13 cellular contexts compared by ENCODE assay signal in the genomic region with DNA sequence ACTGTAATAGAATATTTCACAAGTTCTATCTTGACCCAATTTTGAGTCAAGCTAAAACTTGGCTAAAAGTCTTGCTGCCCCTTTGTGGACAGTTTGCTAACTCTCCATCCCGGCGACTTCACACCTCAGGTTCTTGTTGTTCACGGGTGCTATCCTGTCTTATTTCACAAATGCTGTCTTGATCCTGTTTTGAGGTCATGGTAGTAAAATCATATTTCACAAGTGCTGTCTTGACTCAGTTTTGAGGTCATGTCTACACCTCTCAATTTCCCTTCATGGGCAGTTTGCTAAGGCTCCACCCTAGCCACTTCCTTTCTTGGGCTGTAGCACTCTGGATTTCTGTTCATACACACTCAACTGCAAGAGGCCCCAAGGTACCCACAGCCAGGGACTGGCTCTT. TPM values are rescaled to one million over a fixed set of nuclear protein-coding genes. Genes with fewer than 3 reads are reported as not detected.
DNase-seq lines count a peak whose midpoint lies in the region; ATAC-seq and TF ChIP-seq lines count a peak whose summit lies in the region.
"Had no signal": no experiment of that assay in that cellular context is flagged by ENCODE, and none has a peak within 500 bp of the region (broad histone marks: within the 10 kb centered on the region; RNA-seq: fewer than 3 reads in every experiment).

No MANE protein-coding gene starts in this region.

- DNase-seq in CD8-positive, alpha-beta T cell: peak in 6 of 7 experiments; percentile 15 to 54 (median 26)
- DNase-seq in HCT116 (ENCODE audit: low read depth, low spot score): no peak
- peak; percentile 66 for DNase-seq in activated CD8-positive, alpha-beta T cell treated with anti-CD3 and anti-CD28 coated beads, Interleukin-2, amount 10 ng/mL, durations not matched to agents 7 days and 5 days
- peak in 2 of 9 donors; percentile 2 to 23 for DNase-seq in naive thymus-derived CD4-positive, alpha-beta T cell
- DNase-seq in coronary artery (ENCODE audit: low spot score): no peak
- no peak for DNase-seq in DMS 273 treated with DMSO at 0.1 percent for 48 hours (lab: John Stamatoyannopoulos, UW)
- DNase-seq: amniotic stem cell, Calu3, glutamatergic neuron, HFFc6, NCI-H2171 treated with DMSO at 0.1 percent for 48 hours, occipital lobe had no signal

- no peak overlapping the region for H2AFZ ChIP-seq in HCT116 (ENCODE audit: low read depth, low read length, poor library complexity, severe bottlenecking)

- no peaks in the 10 kb centered on the region for H3K27me3 Mint-ChIP-seq in CD8-positive, alpha-beta T cell (ENCODE audit: low read depth)
- no peaks in the 10 kb centered on the region for H3K27me3 Mint-ChIP-seq in activated CD8-positive, alpha-beta T cell treated with anti-CD3 and anti-CD28 coated beads, Interleukin-2, amount 10 ng/mL, durations not matched to agents 7 days and 5 days (ENCODE audit: low read depth)
- no peaks in the 10 kb centered on the region for H3K27me3 Mint-ChIP-seq in naive thymus-derived CD4-positive, alpha-beta T cell

- H3K27ac ChIP-seq in CD8-positive, alpha-beta T cell (ENCODE audit: low read depth, low read length): no peak overlapping the region
- H3K27ac ChIP-seq in HCT116 (ENCODE audit: low read depth, low read length) (no peak overlapping the region), coronary artery (no peak overlapping the region)
- no peak overlapping the region for H3K27ac ChIP-seq in naive thymus-derived CD4-positive, alpha-beta T cell (ENCODE audit: low read depth, low read length)

- POLR2A ChIA-PET in CD8-positive, alpha-beta T cell (lab: Charles Lee): interaction anchor here (0.6 kb wide), 1 partner anchor 28 kb away, joined by 5 read pairs; no protein-coding TSS in a partner anchor
- POLR2A ChIA-PET in HCT116 (lab: Charles Lee): no interaction called here
- POLR2A ChIA-PET in activated CD8-positive, alpha-beta T cell treated with anti-CD3 and anti-CD28 coated beads, Interleukin-2, amount 10 ng/mL, durations not matched to agents 7 days and 5 days (lab: Charles Lee): interaction anchor here (0.7 kb wide), 1 partner anchor 55 kb away, joined by 3 read pairs; no protein-coding TSS in a partner anchor
- POLR2A ChIA-PET in naive thymus-derived CD4-positive, alpha-beta T cell (lab: Charles Lee): no interaction called here

- no peak for TF ChIP-seq CTCF in CD8-positive, alpha-beta T cell (IDR thresholded peaks at IDR 0.05)
- TF ChIP-seq CTCF in HCT116 (IDR thresholded peaks at IDR 0.05 in 2 of 3, conservative IDR thresholded peaks at IDR 0.05 in 1 of 3; ENCODE audit: borderline replicate concordance in 1 of 3, insufficient read depth in 1 of 3, low read depth in 2 of 3, low read length in 2 of 3): no peak
- no peak for TF ChIP-seq CTCF in coronary artery (IDR thresholded peaks at IDR 0.05)

- H3K27ac Mint-ChIP-seq in CD8-positive, alpha-beta T cell: peak overlapping the region; percentile 52
- H3K27ac Mint-ChIP-seq in activated CD8-positive, alpha-beta T cell treated with anti-CD3 and anti-CD28 coated beads, Interleukin-2, amount 10 ng/mL, durations not matched to agents 7 days and 5 days: peak overlapping the region; percentile 79
- H3K27ac Mint-ChIP-seq in naive thymus-derived CD4-positive, alpha-beta T cell: peak overlapping the region in 2 of 9 donors; percentile 18 to 83
- H3K27ac Mint-ChIP-seq: HFFc6 had no signal

- TF ChIP-seq RAD21 in HCT116 (IDR thresholded peaks at IDR 0.05; ENCODE audit: low read depth): peak; percentile 28; the same call in 1 of the 2 replicates

- no peak for TF ChIP-seq POLR2A in HCT116 (IDR thresholded peaks at IDR 0.05; ENCODE audit: borderline replicate concordance, extremely low read depth, insufficient read depth, insufficient read length)

- no peak overlapping the region for H3K4me3 Mint-ChIP-seq in CD8-positive, alpha-beta T cell
- H3K4me3 Mint-ChIP-seq in activated CD8-positive, alpha-beta T cell treated with anti-CD3 and anti-CD28 coated beads, Interleukin-2, amount 10 ng/mL, durations not matched to agents 7 days and 5 days: no peak overlapping the region
- H3K4me3 Mint-ChIP-seq in naive thymus-derived CD4-positive, alpha-beta T cell: peak overlapping the region in 1 of 10 donors; percentile 47
- H3K4me3 Mint-ChIP-seq: HFFc6 had no signal

- no peak overlapping the region for H3K4me3 ChIP-seq in CD8-positive, alpha-beta T cell (ENCODE audit: low read depth, low read length)
- H3K4me3 ChIP-seq in HCT116 (replicated peaks in 1 of 2; ENCODE audit: low read depth in 1 of 2, low read length in 2 of 2) (no peak overlapping the region), coronary artery (no peak overlapping the region)
- no peak overlapping the region for H3K4me3 ChIP-seq in naive thymus-derived CD4-positive, alpha-beta T cell (ENCODE audit: low read length)

- no peaks in the 10 kb centered on the region for H3K27me3 ChIP-seq in CD8-positive, alpha-beta T cell (ENCODE audit: insufficient read depth, low read length)
- no peaks in the 10 kb centered on the region for H3K27me3 ChIP-seq in HCT116 (ENCODE audit: insufficient read depth, low read length)
- no peaks in the 10 kb centered on the region for H3K27me3 ChIP-seq in naive thymus-derived CD4-positive, alpha-beta T cell (ENCODE audit: control insufficient read depth in 2 of 2, insufficient read depth in 2 of 2, low read length in 2 of 2)

- no peaks in the 10 kb centered on the region for H3K9me3 ChIP-seq in CD8-positive, alpha-beta T cell (ENCODE audit: low read length)
- H3K9me3 ChIP-seq in HCT116 (ENCODE audit: control insufficient read depth in 1 of 2, insufficient read depth in 1 of 2, low read depth in 1 of 2, low read length in 2 of 2): no peaks in the 10 kb centered on the region
- no peaks in the 10 kb centered on the region for H3K9me3 ChIP-seq in naive thymus-derived CD4-positive, alpha-beta T cell (ENCODE audit: control insufficient read depth in 2 of 3, low read length in 3 of 3)

- intact Hi-C loops in CD8-positive, alpha-beta T cell (cut with DNase I, micrococcal nuclease): no loop called here
- intact Hi-C loops in HCT116 (cut with micrococcal nuclease): loop anchor here (10.0 kb wide), 1 partner anchor 806 kb away; no protein-coding TSS in a partner anchor
- intact Hi-C loops in naive thymus-derived CD4-positive, alpha-beta T cell (cut with micrococcal nuclease): loop anchor here in 1 of 2 donors (2.0 kb wide), 1 partner anchor 46 kb away; the partner anchor contains the start of gene GK5

- H3K4me1 Mint-ChIP-seq in CD8-positive, alpha-beta T cell (ENCODE audit: low read depth): peaks cover 16% of the 10 kb centered on the region
- H3K4me1 Mint-ChIP-seq in activated CD8-positive, alpha-beta T cell treated with anti-CD3 and anti-CD28 coated beads, Interleukin-2, amount 10 ng/mL, durations not matched to agents 7 days and 5 days (ENCODE audit: low read depth): peaks cover 33% of the 10 kb centered on the region
- peaks cover 0 to 30% (median 9%) of the 10 kb centered on the region in 7 donors for H3K4me1 Mint-ChIP-seq in naive thymus-derived CD4-positive, alpha-beta T cell

- no peak overlapping the region for H3K4me2 ChIP-seq in HCT116 (ENCODE audit: low read length)

- RAD21 ChIA-PET in HCT116 (lab: Charles Lee; ENCODE audit: low non-redundant PET in 1 of 2, low total read pairs in 2 of 2, uncharacterized antibody in 2 of 2, unreplicated experiment in 2 of 2): interaction anchor here in 1 of 2 experiments (0.8 kb wide), 1 partner anchor 144 kb away, joined by 4 read pairs; no protein-coding TSS in a partner anchor

- H3K36me3 Mint-ChIP-seq in CD8-positive, alpha-beta T cell: no peaks in the 10 kb centered on the region
- peaks cover 3% of the 10 kb centered on the region for H3K36me3 Mint-ChIP-seq in activated CD8-positive, alpha-beta T cell treated with anti-CD3 and anti-CD28 coated beads, Interleukin-2, amount 10 ng/mL, durations not matched to agents 7 days and 5 days (ENCODE audit: low read depth)
- peaks cover 0 to 11% (median 0%) of the 10 kb centered on the region in 5 donors for H3K36me3 Mint-ChIP-seq in naive thymus-derived CD4-positive, alpha-beta T cell

- H3K9me3 Mint-ChIP-seq in CD8-positive, alpha-beta T cell: peaks cover 3% of the 10 kb centered on the region
- no peaks in the 10 kb centered on the region for H3K9me3 Mint-ChIP-seq in activated CD8-positive, alpha-beta T cell treated with anti-CD3 and anti-CD28 coated beads, Interleukin-2, amount 10 ng/mL, durations not matched to agents 7 days and 5 days (ENCODE audit: insufficient read depth)
- H3K9me3 Mint-ChIP-seq in naive thymus-derived CD4-positive, alpha-beta T cell: peaks cover 0 to 6% (median 0%) of the 10 kb centered on the region in 11 donors
- H3K9me3 Mint-ChIP-seq: HFFc6 had no signal

- no peaks in the 10 kb centered on the region for H3K79me2 ChIP-seq in HCT116 (ENCODE audit: insufficient read depth, low read length)

- peaks cover 18% of the 10 kb centered on the region for H3K4me1 ChIP-seq in CD8-positive, alpha-beta T cell (ENCODE audit: insufficient read depth, low read length)
- H3K4me1 ChIP-seq in HCT116 (ENCODE audit: control insufficient read depth in 1 of 2, insufficient read depth in 2 of 2, low read length in 2 of 2): peaks cover 0 to 7% of the 10 kb centered on the region in 2 experiments; a peak in 1 of 4 replicates
- peaks cover 0 to 30% of the 10 kb centered on the region in 2 donors for H3K4me1 ChIP-seq in naive thymus-derived CD4-positive, alpha-beta T cell (ENCODE audit: control insufficient read depth in 2 of 2, insufficient read depth in 2 of 2, low read length in 2 of 2)

- H4K20me1 ChIP-seq in HCT116 (ENCODE audit: insufficient read depth): no peaks in the 10 kb centered on the region

- BruUV-seq in HCT116 (replicated peaks; lab: Mats Ljungman, UMichigan): no TSS peak

- H3K9ac ChIP-seq in HCT116 (ENCODE audit: low read length): no peak overlapping the region

- no peaks in the 10 kb centered on the region for H3K9me2 ChIP-seq in HCT116 (ENCODE audit: insufficient read depth)

- peak; percentile 86 for ATAC-seq in CD8-positive, alpha-beta T cell
- no peak for ATAC-seq in HCT116
- ATAC-seq in activated CD8-positive, alpha-beta T cell treated with anti-CD3 and anti-CD28 coated beads, Interleukin-2, amount 10 ng/mL, durations not matched to agents 7 days and 5 days: peak; percentile 95
- peak; percentile 91 for ATAC-seq in naive thymus-derived CD4-positive, alpha-beta T cell
- ATAC-seq in GM18907 (IDR thresholded peaks at IDR 0.05; ENCODE audit: unreplicated experiment): no peak

- H3K36me3 ChIP-seq in CD8-positive, alpha-beta T cell (ENCODE audit: insufficient read depth, low read length): no peaks in the 10 kb centered on the region
- no peaks in the 10 kb centered on the region for H3K36me3 ChIP-seq in HCT116 (ENCODE audit: control insufficient read depth in 1 of 2, insufficient read depth in 2 of 2, low read length in 2 of 2)
- H3K36me3 ChIP-seq in naive thymus-derived CD4-positive, alpha-beta T cell (ENCODE audit: control insufficient read depth in 2 of 3, insufficient read depth in 3 of 3, low read length in 3 of 3): no peaks in the 10 kb centered on the region

- CTCF ChIA-PET in CD8-positive, alpha-beta T cell (lab: Charles Lee): interaction anchor here (1.0 to 3.2 kb wide), 2 partner anchors 10 to 145 kb away, joined by 4 to 20 read pairs; no protein-coding TSS in a partner anchor
- CTCF ChIA-PET in HCT116 (lab: Charles Lee): interaction anchor here (0.8 kb wide), 1 partner anchor 144 kb away, joined by 3 read pairs; no protein-coding TSS in a partner anchor
- CTCF ChIA-PET in activated CD8-positive, alpha-beta T cell treated with anti-CD3 and anti-CD28 coated beads, Interleukin-2, amount 10 ng/mL, durations not matched to agents 7 days and 5 days (lab: Charles Lee): interaction anchor here (1.1 to 1.9 kb wide), 3 partner anchors 9 to 89 kb away, joined by 6 to 15 read pairs (median 6); no protein-coding TSS in a partner anchor
- CTCF ChIA-PET in naive thymus-derived CD4-positive, alpha-beta T cell (lab: Charles Lee): interaction anchor here (0.6 to 0.7 kb wide), 4 partner anchors 10 to 237 kb away, joined by 3 to 8 read pairs (median 5); no protein-coding TSS in a partner anchor

RNA-seq across cellular contexts. Expression of gene GK5, which starts 45.0 kb away (rescaled TPM):
- total RNA-seq in CD8-positive, alpha-beta T cell: 10 to 100 TPM in 1 of 2 experiments, 1 to 10 TPM in 1; 10.0 to 12.6 TPM
- 16.9 TPM for total RNA-seq in HCT116 (2021; ENCODE audit: unreplicated experiment)
- 2.3 and 2.4 TPM in 2 replicates for polyA plus RNA-seq in HCT116 (2012)
- total RNA-seq in activated CD8-positive, alpha-beta T cell treated with anti-CD3 and anti-CD28 coated beads, Interleukin-2, amount 10 ng/mL, durations not matched to agents 7 days and 5 days: 10 to 100 TPM; 14.4 to 16.0 TPM
- 10 to 100 TPM; 13.8 to 29.5 (median 16.2) TPM for total RNA-seq in naive thymus-derived CD4-positive, alpha-beta T cell
- polyA plus RNA-seq in naive thymus-derived CD4-positive, alpha-beta T cell: 1 to 10 TPM; 4.3 to 5.9 TPM

Comparison
In these comparisons a context has a peak if more than half of its experiments do, and no peak if none do; other contexts are left out.
1. ATAC-seq: peak in CD8-positive, alpha-beta T cell (single experiment), activated CD8-positive, alpha-beta T cell treated with anti-CD3 and anti-CD28 coated beads, Interleukin-2, amount 10 ng/mL, durations not matched to agents 7 days and 5 days (single experiment) and naive thymus-derived CD4-positive, alpha-beta T cell (single experiment); none in HCT116 (single experiment) and GM18907 (single experiment).
2. DNase-seq: peak in CD8-positive, alpha-beta T cell (6 of 7) and activated CD8-positive, alpha-beta T cell treated with anti-CD3 and anti-CD28 coated beads, Interleukin-2, amount 10 ng/mL, durations not matched to agents 7 days and 5 days (single experiment); none in HCT116 (single experiment), coronary artery (single experiment) and DMS 273 treated with DMSO at 0.1 percent for 48 hours (single experiment).
3. POLR2A ChIA-PET loops: an anchor here in CD8-positive, alpha-beta T cell (0.6 kb wide) and activated CD8-positive, alpha-beta T cell treated with anti-CD3 and anti-CD28 coated beads, Interleukin-2, amount 10 ng/mL, durations not matched to agents 7 days and 5 days (0.7 kb wide); none called in HCT116 and naive thymus-derived CD4-positive, alpha-beta T cell.